ENCODE assay signal across 8 cellular contexts in the genomic region with DNA sequence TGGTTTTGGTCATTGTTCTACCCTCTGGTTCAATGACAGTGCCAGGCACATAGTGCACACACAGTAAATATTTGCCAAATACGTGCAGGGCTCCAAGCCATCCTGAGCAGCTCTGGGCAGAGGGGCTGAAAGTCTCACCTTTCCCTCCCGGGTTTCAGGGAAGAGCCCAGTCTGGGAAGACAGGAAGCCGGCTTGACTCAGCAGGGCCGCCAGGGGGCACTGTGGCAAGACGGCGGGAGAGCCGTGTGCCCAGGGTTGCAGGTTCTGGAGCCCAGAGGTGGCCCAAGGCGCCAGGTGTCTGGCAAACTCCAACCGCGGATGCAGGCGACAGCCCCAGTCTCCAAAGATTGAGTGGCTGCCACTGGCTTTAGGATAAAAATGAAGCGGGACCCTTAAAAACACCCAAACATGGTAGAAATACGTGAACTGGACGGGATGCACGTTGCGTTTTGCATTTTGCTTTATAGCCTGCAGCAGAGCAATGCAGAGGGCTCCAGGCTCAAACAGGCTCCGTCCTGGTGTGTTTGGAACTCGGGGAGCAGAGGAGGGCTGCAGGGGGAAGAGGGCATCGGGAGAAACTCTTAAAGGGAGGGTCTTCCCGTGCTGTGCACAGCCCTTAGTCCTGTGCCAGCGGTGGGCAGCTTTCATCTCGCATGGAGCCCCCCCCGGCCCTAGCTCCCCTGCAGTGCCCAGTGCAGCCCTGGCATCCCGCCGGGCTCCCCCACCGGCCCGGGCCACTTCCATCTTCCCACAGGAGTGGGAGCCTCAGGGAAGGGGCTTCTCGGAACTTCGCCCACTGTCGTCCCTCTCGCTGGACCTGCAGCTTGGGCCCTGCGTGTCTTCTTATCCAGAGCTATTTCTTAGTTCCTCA. TPM values are rescaled to one million over a fixed set of nuclear protein-coding genes. Genes with fewer than 3 reads are reported as not detected.
A peak's percentile ranks its signal among the peaks of the same experiment; 100 is the strongest.
DNase-seq lines count a peak whose midpoint lies in the region; ATAC-seq and TF ChIP-seq lines count a peak whose summit lies in the region.
"Had no signal": no experiment of that assay in that cellular context is flagged by ENCODE, and none has a peak within 500 bp of the region (broad histone marks: within the 10 kb centered on the region; RNA-seq: fewer than 3 reads in every experiment).

No MANE protein-coding gene starts in this region.

- no peaks in the 10 kb centered on the region for H3K4me1 ChIP-seq in neutrophil (ENCODE audit: control insufficient read depth in 1 of 2, insufficient read depth in 1 of 2, low read depth in 1 of 2, low read length in 1 of 2)

- no peak overlapping the region for H3K4me3 Mint-ChIP-seq in HFFc6
- H3K4me3 Mint-ChIP-seq in T-cell = no peak overlapping the region
- H3K4me3 Mint-ChIP-seq: immature natural killer cell had no signal

- TF ChIP-seq CTCF in HFFc6 (IDR thresholded peaks at IDR 0.05) (peak; percentile 93), epithelial cell of esophagus (IDR thresholded peaks at IDR 0.05; ENCODE audit: insufficient read depth, low read depth, low read length, missing control alignments) (peak; percentile 75), neutrophil (IDR thresholded peaks at IDR 0.05) (peak; percentile 46)

- peaks cover 38% of the 10 kb centered on the region for H3K27me3 ChIP-seq in neutrophil

- H3K9me3 ChIP-seq in neutrophil = no peaks in the 10 kb centered on the region

- peak; percentile 76 for DNase-seq in DMS53 (lab: John Stamatoyannopoulos, UW)
- DNase-seq in HFFc6 = no peak
- DNase-seq in T-cell = peak in 6 of 34 experiments; percentile 19 to 39 (median 26)
- peak; percentile 48 for DNase-seq in epithelial cell of esophagus (ENCODE audit: low read depth)

- POLR2A ChIA-PET in T-cell (lab: Charles Lee) = no interaction called here

- H3K9me3 Mint-ChIP-seq in HFFc6 (no peaks in the 10 kb centered on the region), T-cell (no peaks in the 10 kb centered on the region)
- H3K9me3 Mint-ChIP-seq: immature natural killer cell had no signal

- no peaks in the 10 kb centered on the region for H3K4me1 Mint-ChIP-seq in HFFc6 (ENCODE audit: low read depth)
- peaks cover 0 to 9% (median 5%) of the 10 kb centered on the region in 3 donors for H3K4me1 Mint-ChIP-seq in T-cell
- H3K4me1 Mint-ChIP-seq: immature natural killer cell had no signal

- H3K36me3 Mint-ChIP-seq in HFFc6 (ENCODE audit: low read depth) (no peaks in the 10 kb centered on the region), T-cell (no peaks in the 10 kb centered on the region)
- H3K36me3 Mint-ChIP-seq: immature natural killer cell had no signal

- no peak overlapping the region for H3K27ac ChIP-seq in neutrophil

- H3K27ac Mint-ChIP-seq in HFFc6 (no peak overlapping the region), T-cell (no peak overlapping the region)
- H3K27ac Mint-ChIP-seq: immature natural killer cell had no signal

- no peaks in the 10 kb centered on the region for H3K36me3 ChIP-seq in neutrophil

- H3K27me3 Mint-ChIP-seq in HFFc6 (ENCODE audit: insufficient read depth) (peaks cover 38% of the 10 kb centered on the region), T-cell (peaks cover 14 to 34% of the 10 kb centered on the region in 2 donors)

- CTCF ChIA-PET in T-cell (lab: Charles Lee) = interaction anchor here in 1 of 2 donors (1.1 to 1.5 kb wide), 3 partner anchors 10 to 72 kb away, joined by 3 to 4 read pairs (median 3); no protein-coding TSS in a partner anchor

- H3K4me3 ChIP-seq in epithelial cell of esophagus (ENCODE audit: low read length) (no peak overlapping the region), neutrophil (ENCODE audit: low read depth in 1 of 2, low read length in 1 of 2) (no peak overlapping the region)

- ATAC-seq in T-cell (replicated peaks in 1 of 4) (peak in 3 of 4 experiments; percentile 24 to 40 (median 35)), GM21447 (IDR thresholded peaks at IDR 0.05; ENCODE audit: unreplicated experiment) (no peak), GM21576 (IDR thresholded peaks at IDR 0.05; ENCODE audit: unreplicated experiment) (no peak)

RNA-seq across cellular contexts. Expression of gene KRTAP5-5, which starts 10.7 kb away (rescaled TPM):
- total RNA-seq in HFFc6 (2021; fragmentation: NEBNext Ultra II Directional; extraction: Animal tissue kit (Norgen Biotek cat#: 25700)) = not detected
- total RNA-seq in T-cell = not detected

RNA-seq across cellular contexts. Expression of gene KRTAP5-4, which starts 18.4 kb away (rescaled TPM):
- total RNA-seq in HFFc6 (2021; fragmentation: NEBNext Ultra II Directional; extraction: Animal tissue kit (Norgen Biotek cat#: 25700)) = not detected
- total RNA-seq in T-cell = not detected

RNA-seq across cellular contexts. Expression of gene KRTAP5-3, which starts 32.0 kb away (rescaled TPM):
- not detected for total RNA-seq in HFFc6 (2021; fragmentation: NEBNext Ultra II Directional; extraction: Animal tissue kit (Norgen Biotek cat#: 25700))
- not detected for total RNA-seq in T-cell

RNA-seq across cellular contexts. Expression of gene KRTAP5-2, which starts 42.2 kb away (rescaled TPM):
- not detected for total RNA-seq in HFFc6 (2021; fragmentation: NEBNext Ultra II Directional; extraction: Animal tissue kit (Norgen Biotek cat#: 25700))
- not detected for total RNA-seq in T-cell

RNA-seq across cellular contexts. Expression of gene KRTAP5-1, which starts 55.2 kb away (rescaled TPM):
- not detected for total RNA-seq in HFFc6 (2021; fragmentation: NEBNext Ultra II Directional; extraction: Animal tissue kit (Norgen Biotek cat#: 25700))
- not detected for total RNA-seq in T-cell

Comparison
In these comparisons a context has a peak if more than half of its experiments do, and no peak if none do; other contexts are left out.
1. ATAC-seq: peak in T-cell (3 of 4); none in GM21447 (single experiment) and GM21576 (single experiment).
2. Peak in every context shown above with its lines, with median percentiles within 50 percentile points of each other: CTCF ChIP-seq.